ENCODE assay signal across 22 cellular contexts in the genomic region with DNA sequence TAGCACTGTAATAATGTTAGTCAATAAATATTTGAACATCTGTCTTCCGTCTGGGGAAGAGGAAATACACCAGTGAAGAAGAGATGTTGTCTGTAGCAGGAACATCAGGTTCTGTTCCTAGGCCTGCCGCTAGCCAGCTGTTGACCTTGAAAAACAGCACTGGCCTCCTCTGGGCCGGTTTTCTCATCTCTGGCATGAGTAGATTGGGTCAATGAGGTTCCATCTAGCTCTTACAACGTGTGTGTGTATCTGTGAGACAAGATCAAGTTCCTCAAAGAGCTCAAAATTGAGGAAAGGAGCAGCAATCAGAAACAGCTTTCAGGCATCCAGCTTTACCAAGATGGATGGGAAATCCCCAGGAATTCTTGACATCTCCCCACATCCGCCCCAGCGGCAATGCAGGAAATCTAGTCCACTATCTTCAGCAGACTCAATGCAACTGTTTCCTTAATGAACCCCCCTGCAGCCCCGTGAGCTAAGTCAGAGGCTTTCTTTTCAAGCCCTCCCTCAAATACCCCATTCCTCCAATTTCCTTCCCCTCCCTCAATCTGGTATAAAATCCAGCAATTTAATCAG. TPM values are rescaled to one million over a fixed set of nuclear protein-coding genes. Genes with fewer than 3 reads are reported as not detected.
DNase-seq lines count a peak whose midpoint lies in the region; ATAC-seq and TF ChIP-seq lines count a peak whose summit lies in the region.
"Had no signal": no experiment of that assay in that cellular context is flagged by ENCODE, and none has a peak within 500 bp of the region (broad histone marks: within the 10 kb centered on the region; RNA-seq: fewer than 3 reads in every experiment).

No MANE protein-coding gene starts in this region.

- H3K36me3 ChIP-seq in brain microvascular endothelial cell (replicated peaks), result no peaks in the 10 kb centered on the region
- H3K36me3 ChIP-seq in mesodermal cell (ENCODE audit: control insufficient read depth, insufficient read depth, low read length), result peaks cover 62% of the 10 kb centered on the region
- no peaks in the 10 kb centered on the region for H3K36me3 ChIP-seq in sigmoid colon
- H3K36me3 ChIP-seq: breast epithelium had no signal

- no peaks in the 10 kb centered on the region for H3K9me3 ChIP-seq in mesodermal cell (ENCODE audit: control insufficient read depth, low read length)
- no peaks in the 10 kb centered on the region for H3K9me3 ChIP-seq in sigmoid colon
- H3K9me3 ChIP-seq: breast epithelium had no signal

- peaks cover 46% of the 10 kb centered on the region for H3K4me1 Mint-ChIP-seq in activated T-cell treated with anti-CD3 and anti-CD28 coated beads, Interleukin-2, amount 50 U/mL, for 72 hours (ENCODE audit: low read depth)

- H3K9me3 Mint-ChIP-seq in activated T-cell treated with anti-CD3 and anti-CD28 coated beads, Interleukin-2, amount 50 U/mL, for 72 hours, result no peaks in the 10 kb centered on the region
- H3K9me3 Mint-ChIP-seq: activated CD4-positive, alpha-beta T cell treated with anti-CD3 and anti-CD28 coated beads, Interleukin-2, amount 10 ng/mL, durations not matched to agents 24 days and 14 days; activated naive CD8-positive, alpha-beta T cell treated with anti-CD3 and anti-CD28 coated beads, Interleukin-2, amount 50 U/mL, for 24 hours; natural killer cell treated with Interleukin-12 subunit alpha and Interleukin-12 subunit beta and Interleukin-15 and Interleukin-18, amount 100 ng/mL, for 72 hours had no signal

- DNase-seq in activated T-cell treated with anti-CD3 and anti-CD28 coated beads, Interleukin-2, amount 50 U/mL, for 72 hours, result no peak
- no peak for DNase-seq in activated T-cell treated with anti-CD3 and anti-CD28 coated beads, Interleukin-2, amount 50 U/mL, for 48 hours
- DNase-seq in HT1080 (ENCODE audit: low read depth) (peak; percentile 33), brain microvascular endothelial cell (no peak), sigmoid colon (no peak), NOMO-1 treated with DMSO at 0.1 percent for 48 hours (lab: John Stamatoyannopoulos, UW; ENCODE audit: unreplicated experiment) (no peak)
- DNase-seq: activated CD4-positive, alpha-beta T cell treated with anti-CD3 and anti-CD28 coated beads, Interleukin-2, amount 10 ng/mL, durations not matched to agents 24 days and 14 days; activated CD8-positive, alpha-beta memory T cell treated with anti-CD3 and anti-CD28 coated beads, Interleukin-2, amount 10 ng/mL, durations not matched to agents 7 days and 5 days; activated effector memory CD4-positive, alpha-beta T cell treated with anti-CD3 and anti-CD28 coated beads, Interleukin-2, amount 50 U/mL, for 16 hours; activated naive CD8-positive, alpha-beta T cell treated with anti-CD3 and anti-CD28 coated beads, Interleukin-2, amount 50 U/mL, for 24 hours; foreskin keratinocyte; midbrain; NCI-H1105 treated with DMSO at 0.1 percent for 48 hours; NCI-H2081; posterior cingulate gyrus; stimulated activated naive CD4-positive, alpha-beta T cell treated with Interleukin-2 at 50 U/mL for 16 hours had no signal

- TF ChIP-seq CTCF in brain microvascular endothelial cell (IDR thresholded peaks at IDR 0.05; ENCODE audit: low read depth, low read length, missing control alignments), result no peak
- TF ChIP-seq CTCF in sigmoid colon (IDR thresholded peaks at IDR 0.05), result no peak

- TF ChIP-seq EP300 in sigmoid colon (IDR thresholded peaks at IDR 0.05), result no peak

- intact Hi-C loops in sigmoid colon (cut with DNase I), result no loop called here

- no peak overlapping the region for H3K27ac Mint-ChIP-seq in activated T-cell treated with anti-CD3 and anti-CD28 coated beads, Interleukin-2, amount 50 U/mL, for 72 hours
- H3K27ac Mint-ChIP-seq: activated CD4-positive, alpha-beta T cell treated with anti-CD3 and anti-CD28 coated beads, Interleukin-2, amount 10 ng/mL, durations not matched to agents 24 days and 14 days; activated CD8-positive, alpha-beta memory T cell treated with anti-CD3 and anti-CD28 coated beads, Interleukin-2, amount 10 ng/mL, durations not matched to agents 7 days and 5 days; activated naive CD8-positive, alpha-beta T cell treated with anti-CD3 and anti-CD28 coated beads, Interleukin-2, amount 50 U/mL, for 24 hours; natural killer cell treated with Interleukin-12 subunit alpha and Interleukin-12 subunit beta and Interleukin-15 and Interleukin-18, amount 100 ng/mL, for 72 hours had no signal

- no peak for TF ChIP-seq POLR2A in sigmoid colon (IDR thresholded peaks at IDR 0.05)

- peak overlapping the region; percentile 41 to 79 for H3K4me3 Mint-ChIP-seq in activated T-cell treated with anti-CD3 and anti-CD28 coated beads, Interleukin-2, amount 50 U/mL, for 72 hours
- H3K4me3 Mint-ChIP-seq: activated CD8-positive, alpha-beta memory T cell treated with anti-CD3 and anti-CD28 coated beads, Interleukin-2, amount 10 ng/mL, durations not matched to agents 7 days and 5 days; activated naive CD8-positive, alpha-beta T cell treated with anti-CD3 and anti-CD28 coated beads, Interleukin-2, amount 50 U/mL, for 24 hours; natural killer cell treated with Interleukin-12 subunit alpha and Interleukin-12 subunit beta and Interleukin-15 and Interleukin-18, amount 100 ng/mL, for 72 hours had no signal

- peaks cover 11% of the 10 kb centered on the region for H3K27me3 Mint-ChIP-seq in activated T-cell treated with anti-CD3 and anti-CD28 coated beads, Interleukin-2, amount 50 U/mL, for 72 hours (ENCODE audit: low read depth)

- H3K36me3 Mint-ChIP-seq in activated T-cell treated with anti-CD3 and anti-CD28 coated beads, Interleukin-2, amount 50 U/mL, for 72 hours (ENCODE audit: insufficient read depth in 2 of 2), result peaks cover 11 to 13% of the 10 kb centered on the region in 2 donors
- H3K36me3 Mint-ChIP-seq: activated CD8-positive, alpha-beta memory T cell treated with anti-CD3 and anti-CD28 coated beads, Interleukin-2, amount 10 ng/mL, durations not matched to agents 7 days and 5 days; natural killer cell treated with Interleukin-12 subunit alpha and Interleukin-12 subunit beta and Interleukin-15 and Interleukin-18, amount 100 ng/mL, for 72 hours had no signal

- WGBS in mesodermal cell (ENCODE audit: insufficient coverage in 2 of 2), 2 experiments, result 75 to 77% methylated on average over 6 to 7 of the region's 7 CpGs
- WGBS in sigmoid colon, 2 donors, result 49 to 58% methylated on average over 7 of the region's 7 CpGs

- no peak overlapping the region for H3K4me3 ChIP-seq in brain microvascular endothelial cell (ENCODE audit: low read depth, low read length)
- H3K4me3 ChIP-seq in mesodermal cell (ENCODE audit: extremely low read depth, insufficient read depth, low read length, poor library complexity, severe bottlenecking), result peak overlapping the region; percentile 96
- no peak overlapping the region for H3K4me3 ChIP-seq in sigmoid colon
- H3K4me3 ChIP-seq: breast epithelium had no signal

- in situ Hi-C loops in brain microvascular endothelial cell (cut with HindIII; ENCODE audit: low pct_ligation_motif_present, low sequenced_read_pairs), result no loop called here

- no peak for ATAC-seq in activated T-cell treated with anti-CD3 and anti-CD28 coated beads, Interleukin-2, amount 50 U/mL, for 72 hours (replicated peaks in 1 of 2)
- no peak for ATAC-seq in HG03175 (IDR thresholded peaks at IDR 0.05; ENCODE audit: unreplicated experiment)
- ATAC-seq: activated CD8-positive, alpha-beta memory T cell treated with anti-CD3 and anti-CD28 coated beads, Interleukin-2, amount 10 ng/mL, durations not matched to agents 7 days and 5 days; activated naive CD8-positive, alpha-beta T cell treated with anti-CD3 and anti-CD28 coated beads, Interleukin-2, amount 50 U/mL, for 24 hours; foreskin keratinocyte; natural killer cell treated with Interleukin-12 subunit alpha and Interleukin-12 subunit beta and Interleukin-15 and Interleukin-18, amount 100 ng/mL, for 72 hours had no signal

- H3K4me1 ChIP-seq in mesodermal cell (ENCODE audit: control insufficient read depth, insufficient read depth, low read length, poor library complexity, severe bottlenecking), result peaks cover 21% of the 10 kb centered on the region
- peaks cover 0 to 19% (median 17%) of the 10 kb centered on the region in 4 donors for H3K4me1 ChIP-seq in sigmoid colon
- H3K4me1 ChIP-seq: foreskin keratinocyte had no signal

- H3K27me3 ChIP-seq in brain microvascular endothelial cell (replicated peaks) (no peaks in the 10 kb centered on the region), sigmoid colon (peaks cover 24 to 68% (median 42%) of the 10 kb centered on the region in 3 donors)

- H3K27ac ChIP-seq in brain microvascular endothelial cell (peak overlapping the region; percentile 27), mesodermal cell (ENCODE audit: low read depth, low read length, severe bottlenecking) (no peak overlapping the region), sigmoid colon (no peak overlapping the region)
- H3K27ac ChIP-seq: breast epithelium, foreskin keratinocyte had no signal

RNA-seq across cellular contexts. Expression of a gene that starts 4.9 kb away (rescaled TPM):
- 10 to 100 TPM; 35.8 to 43.8 TPM for total RNA-seq in activated T-cell treated with anti-CD3 and anti-CD28 coated beads, Interleukin-2, amount 50 U/mL, for 72 hours
- total RNA-seq in HT1080 (2014; rRNA removed; shearing (Covaris generic)), result 2.3 and 3.3 TPM in 2 replicates
- polyA plus RNA-seq in HT1080 (2015; cell fraction: cytosol; rRNA removed), result 0.06 and 0.08 TPM in 2 replicates
- 0.08 and 0.26 TPM in 2 replicates for polyA plus RNA-seq in HT1080 (2015; cell fraction: nucleus; rRNA removed)
- 534 TPM for polyA plus RNA-seq in mesodermal cell (2013, experiment 1 of 2)
- 463 TPM for polyA plus RNA-seq in mesodermal cell (2013, experiment 2 of 2)
- 10 to 100 TPM in 1 of 4 donors, 1 to 10 TPM in 3; 5.7 to 18.3 (median 7.5) TPM for total RNA-seq in sigmoid colon
- polyA plus RNA-seq in sigmoid colon, result 1 to 10 TPM in 1 of 3 donors, under 1 TPM in 2; under 0.01 to 4.6 (median 0.69) TPM
- total RNA-seq: foreskin keratinocyte, NCI-H460 had no signal
- polyA plus RNA-seq: CD14-positive monocyte, foreskin keratinocyte had no signal
